Comparison of ENCODE assay signal across 8 cellular contexts in the genomic region with DNA sequence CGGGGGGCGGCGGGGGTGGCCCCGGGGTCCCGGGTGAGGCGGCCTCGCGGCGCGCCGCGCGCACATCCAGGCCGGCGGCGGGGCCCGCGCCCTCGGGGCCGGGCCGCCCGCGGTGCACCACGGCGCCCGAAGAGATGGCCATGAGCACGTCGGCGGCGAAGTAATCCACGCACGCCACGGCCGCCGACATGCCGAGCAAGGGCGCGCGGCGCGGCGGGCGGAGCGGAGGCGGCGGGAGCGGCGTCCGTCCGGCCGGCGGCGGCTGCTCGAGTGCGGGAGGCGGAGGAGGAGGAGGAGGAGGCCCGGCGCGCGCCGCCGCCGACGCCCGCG. TPM values are rescaled to one million over a fixed set of nuclear protein-coding genes. Genes with fewer than 3 reads are reported as not detected.
DNase-seq lines count a peak whose midpoint lies in the region; ATAC-seq and TF ChIP-seq lines count a peak whose summit lies in the region.

A gene (minus strand): TSS at position 272 of the 330 bp plus-strand sequence. CDS start 82 bp downstream, at position 190.

- TF ChIP-seq POLR2A in gastrocnemius medialis (IDR thresholded peaks at IDR 0.05) = peak; percentile 76

- peak within 1 kb of the TSS; percentile 96 for H3K9ac ChIP-seq in SK-N-SH

- no CpG with 5 or more reads among the region's 66 CpGs for WGBS in SK-N-SH (ENCODE audit: low lambda C conversion rate)

- peaks cover 18 to 38% of the 10 kb centered on the region in 2 experiments; a peak in 2 of 4 replicates for H3K4me1 ChIP-seq in SK-N-SH (ENCODE audit: control insufficient read depth in 1 of 2, insufficient read depth in 2 of 2, low read depth in 1 of 2, low read length in 1 of 2)
- H3K4me1 ChIP-seq in SJSA1 (replicated peaks) = peaks cover 19% of the 10 kb centered on the region
- peaks cover 5 to 18% of the 10 kb centered on the region in 2 donors for H3K4me1 ChIP-seq in gastrocnemius medialis

- intact Hi-C loops in gastrocnemius medialis (cut with DNase I; ENCODE audit: low total_unique reads) = loop anchor here (1.0 to 10.0 kb wide), 2 partner anchors 15 to 478 kb away; a partner anchor contains a TSS

- H3K79me2 ChIP-seq in SK-N-SH (ENCODE audit: insufficient read depth) = peaks cover 66% of the 10 kb centered on the region

- H4K20me1 ChIP-seq in SK-N-SH (ENCODE audit: insufficient read depth) = peaks cover 43% of the 10 kb centered on the region

- TF ChIP-seq RAD21 in SK-N-SH (IDR thresholded peaks at IDR 0.05; ENCODE audit: low read length) = no peak

- POLR2A ChIA-PET in SK-N-SH (lab: Yijun Ruan, JAX) = no interaction called here

- H2AFZ ChIP-seq in SK-N-SH (ENCODE audit: low read depth) = peak within 1 kb of the TSS; percentile 62; the same call in 1 of the 2 replicates

- no peak for TF ChIP-seq EP300 in SK-N-SH (IDR thresholded peaks at IDR 0.05; ENCODE audit: borderline replicate concordance in 1 of 2, low read depth in 1 of 2, low read length in 1 of 2)

- H3K9me2 ChIP-seq in SK-N-SH = no peaks in the 10 kb centered on the region

- DNase-seq in SK-N-SH (no peak), SJSA1 (ENCODE audit: low read depth in 1 of 2, low spot score in 2 of 2) (no peak), foreskin fibroblast (no peak), gastrocnemius medialis (no peak), GM13976 (ENCODE audit: low spot score) (no peak), UCSD-AML1 (lab: John Stamatoyannopoulos, UW; ENCODE audit: unreplicated experiment) (no peak), NCI-H146 (lab: John Stamatoyannopoulos, UW) (no peak)

- H3K4me3 ChIP-seq in SK-N-SH (ENCODE audit: low read depth in 2 of 2, low read length in 1 of 2) (peak within 1 kb of the TSS; percentile 81 to 90), SJSA1 (peak within 1 kb of the TSS; percentile 57), foreskin fibroblast (ENCODE audit: low read depth in 1 of 2, low read length in 2 of 2) (peak within 1 kb of the TSS; percentile 80 to 93), gastrocnemius medialis (peak within 1 kb of the TSS; percentile 67 to 95 (median 82))

- in situ Hi-C loops in gastrocnemius medialis (cut with MboI; ENCODE audit: low sequenced_read_pairs in 4 of 4) (no loop called here), GM13976 (cut with MboI; ENCODE audit: low sequenced_read_pairs, unreplicated experiment) (no loop called here)

- TF ChIP-seq CTCF in SK-N-SH (IDR thresholded peaks at IDR 0.05) (no peak), foreskin fibroblast (IDR thresholded peaks at IDR 0.05; ENCODE audit: low read depth, low read length) (no peak), gastrocnemius medialis (IDR thresholded peaks at IDR 0.05 in 4 of 5, conservative IDR thresholded peaks at IDR 0.05 in 1 of 5) (no peak), GM13976 (IDR thresholded peaks at IDR 0.05; ENCODE audit: borderline replicate concordance, control extremely low read depth, extremely low read depth, insufficient read depth, missing control alignments) (no peak)

- peak within 1 kb of the TSS; percentile 93 to 94 for H3K27ac ChIP-seq in SK-N-SH (ENCODE audit: low read depth in 2 of 2, low read length in 1 of 2)
- peak within 1 kb of the TSS; percentile 83 for H3K27ac ChIP-seq in SJSA1
- peak within 1 kb of the TSS; percentile 76 to 92 (median 84) for H3K27ac ChIP-seq in gastrocnemius medialis

- H3F3A ChIP-seq in SK-N-SH (replicated peaks; ENCODE audit: insufficient read depth) = peaks cover 3% of the 10 kb centered on the region

- H3K4me2 ChIP-seq in SK-N-SH = peak within 1 kb of the TSS; percentile 100

- no peaks in the 10 kb centered on the region for H3K9me3 ChIP-seq in SK-N-SH
- H3K9me3 ChIP-seq in SJSA1 (replicated peaks) = no peaks in the 10 kb centered on the region
- no peaks in the 10 kb centered on the region for H3K9me3 ChIP-seq in gastrocnemius medialis

- H3K36me3 ChIP-seq in SK-N-SH (replicated peaks in 1 of 2; ENCODE audit: control insufficient read depth in 1 of 2, insufficient read depth in 2 of 2, low read length in 1 of 2) = no peaks in the 10 kb centered on the region
- H3K36me3 ChIP-seq in SJSA1 = peaks cover 2% of the 10 kb centered on the region
- H3K36me3 ChIP-seq in gastrocnemius medialis = no peaks in the 10 kb centered on the region

- H3K27me3 ChIP-seq in SK-N-SH (ENCODE audit: insufficient read depth) = no peaks in the 10 kb centered on the region
- H3K27me3 ChIP-seq in SJSA1 (replicated peaks) = no peaks in the 10 kb centered on the region
- peaks cover 0 to 8% (median 6%) of the 10 kb centered on the region in 3 donors for H3K27me3 ChIP-seq in gastrocnemius medialis

- CTCF ChIA-PET in SK-N-SH (lab: Yijun Ruan, JAX) = no interaction called here

- ATAC-seq in SK-N-SH treated with all-trans-retinoic acid at 6 μM for 48 hours (no peak), gastrocnemius medialis (peak in 1 of 2 donors; percentile 0)

TF ChIP-seq in SK-N-SH, 30 proteins besides CTCF, POLR2A, EP300 and RAD21 (continues in another document):
- TF ChIP-seq TEAD4 (IDR thresholded peaks at IDR 0.05; ENCODE audit: borderline replicate concordance, insufficient read depth) = no peak
- TF ChIP-seq SIN3A (IDR thresholded peaks at IDR 0.05; ENCODE audit: borderline replicate concordance, low read depth, low read length) = no peak
- TF ChIP-seq GABPA (IDR thresholded peaks at IDR 0.05; ENCODE audit: low read depth) = no peak
- TF ChIP-seq MEF2A (IDR thresholded peaks at IDR 0.05; ENCODE audit: borderline replicate concordance, low read depth) = no peak
- TF ChIP-seq GATA2 (CRISPR knock-in tag; IDR thresholded peaks at IDR 0.05) = no peak
- TF ChIP-seq, protein P1, sequence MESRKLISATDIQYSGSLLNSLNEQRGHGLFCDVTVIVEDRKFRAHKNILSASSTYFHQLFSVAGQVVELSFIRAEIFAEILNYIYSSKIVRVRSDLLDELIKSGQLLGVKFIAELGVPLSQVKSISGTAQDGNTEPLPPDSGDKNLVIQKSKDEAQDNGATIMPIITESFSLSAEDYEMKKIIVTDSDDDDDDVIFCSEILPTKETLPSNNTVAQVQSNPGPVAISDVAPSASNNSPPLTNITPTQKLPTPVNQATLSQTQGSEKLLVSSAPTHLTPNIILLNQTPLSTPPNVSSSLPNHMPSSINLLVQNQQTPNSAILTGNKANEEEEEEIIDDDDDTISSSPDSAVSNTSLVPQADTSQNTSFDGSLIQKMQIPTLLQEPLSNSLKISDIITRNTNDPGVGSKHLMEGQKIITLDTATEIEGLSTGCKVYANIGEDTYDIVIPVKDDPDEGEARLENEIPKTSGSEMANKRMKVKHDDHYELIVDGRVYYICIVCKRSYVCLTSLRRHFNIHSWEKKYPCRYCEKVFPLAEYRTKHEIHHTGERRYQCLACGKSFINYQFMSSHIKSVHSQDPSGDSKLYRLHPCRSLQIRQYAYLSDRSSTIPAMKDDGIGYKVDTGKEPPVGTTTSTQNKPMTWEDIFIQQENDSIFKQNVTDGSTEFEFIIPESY (IDR thresholded peaks at IDR 0.05; ENCODE audit: borderline replicate concordance, low read depth) = no peak
- no peak for TF ChIP-seq CHD2 (IDR thresholded peaks at IDR 0.05; ENCODE audit: low read length, partially characterized antibody)
- TF ChIP-seq RCOR1 (IDR thresholded peaks at IDR 0.05; ENCODE audit: low read length) = no peak
- TF ChIP-seq RFX5 (IDR thresholded peaks at IDR 0.05; ENCODE audit: low read length) = no peak
- TF ChIP-seq NFIC (IDR thresholded peaks at IDR 0.05; ENCODE audit: borderline replicate concordance) = no peak

TF ChIP-seq in SK-N-SH treated with all-trans-retinoic acid at 6 μM for 48 hours, 23 proteins besides CTCF, POLR2A, EP300 and RAD21 (continues in another document):
- no peak for TF ChIP-seq ZFP3 (CRISPR knock-in tag; IDR thresholded peaks at IDR 0.05)
- no peak for TF ChIP-seq ZFP30 (CRISPR knock-in tag; IDR thresholded peaks at IDR 0.05)
- no peak for TF ChIP-seq BACH2 (CRISPR knock-in tag; IDR thresholded peaks at IDR 0.05; ENCODE audit: borderline replicate concordance)
- no peak for TF ChIP-seq OSR1 (CRISPR knock-in tag; IDR thresholded peaks at IDR 0.05)
- no peak for TF ChIP-seq GLIS3 (CRISPR knock-in tag; IDR thresholded peaks at IDR 0.05)
- no peak for TF ChIP-seq RARB (CRISPR knock-in tag; IDR thresholded peaks at IDR 0.05)
- TF ChIP-seq ARNTL (CRISPR knock-in tag; IDR thresholded peaks at IDR 0.05; ENCODE audit: borderline replicate concordance, low read depth) = no peak
- TF ChIP-seq ESRRG (CRISPR knock-in tag; IDR thresholded peaks at IDR 0.05) = no peak
- TF ChIP-seq, protein P2, sequence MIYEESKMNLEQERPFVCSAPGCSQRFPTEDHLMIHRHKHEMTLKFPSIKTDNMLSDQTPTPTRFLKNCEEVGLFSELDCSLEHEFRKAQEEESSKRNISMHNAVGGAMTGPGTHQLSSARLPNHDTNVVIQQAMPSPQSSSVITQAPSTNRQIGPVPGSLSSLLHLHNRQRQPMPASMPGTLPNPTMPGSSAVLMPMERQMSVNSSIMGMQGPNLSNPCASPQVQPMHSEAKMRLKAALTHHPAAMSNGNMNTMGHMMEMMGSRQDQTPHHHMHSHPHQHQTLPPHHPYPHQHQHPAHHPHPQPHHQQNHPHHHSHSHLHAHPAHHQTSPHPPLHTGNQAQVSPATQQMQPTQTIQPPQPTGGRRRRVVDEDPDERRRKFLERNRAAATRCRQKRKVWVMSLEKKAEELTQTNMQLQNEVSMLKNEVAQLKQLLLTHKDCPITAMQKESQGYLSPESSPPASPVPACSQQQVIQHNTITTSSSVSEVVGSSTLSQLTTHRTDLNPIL (CRISPR knock-in tag; IDR thresholded peaks at IDR 0.05; ENCODE audit: low read depth) = no peak
- TF ChIP-seq ZC3H10 (CRISPR knock-in tag; IDR thresholded peaks at IDR 0.05) = no peak
- TF ChIP-seq ZNF8 (CRISPR knock-in tag; IDR thresholded peaks at IDR 0.05) = no peak

RNA-seq across cellular contexts. Expression of the gene that starts here (rescaled TPM):
- polyA plus RNA-seq in SK-N-SH (2012; rRNA removed) = 11.3 and 16.1 TPM in 2 replicates
- polyA plus RNA-seq in SK-N-SH (2012; cell fraction: cytosol; rRNA removed) = 11.6 and 17.8 TPM in 2 replicates
- polyA plus RNA-seq in SK-N-SH (2012; cell fraction: nucleus; rRNA removed) = 28.7 and 43.5 TPM in 2 replicates
- 5.6 and 8.7 TPM in 2 replicates for total RNA-seq in SJSA1 (2014; rRNA removed; shearing (Covaris generic))
- 1 to 10 TPM in 3 of 4 donors, under 1 TPM in 1; 0.58 to 4.0 (median 1.4) TPM for total RNA-seq in gastrocnemius medialis
